7 cellular contexts compared by ENCODE assay signal in genomic region chr12:68374315-68374982, GRCh38. TPM values are rescaled to one million over a fixed set of nuclear protein-coding genes. Genes with fewer than 3 reads are reported as not detected.
DNase-seq lines count a peak whose midpoint lies in the region; ATAC-seq and TF ChIP-seq lines count a peak whose summit lies in the region.

No MANE protein-coding gene starts in this region.

- H3K4me3 Mint-ChIP-seq in activated CD4-positive, alpha-beta memory T cell treated with anti-CD3 and anti-CD28 coated beads for 36 hours, result peak overlapping the region; percentile 27
- peak overlapping the region; percentile 18 for H3K4me3 Mint-ChIP-seq in natural killer cell treated with Interleukin-12 subunit alpha and Interleukin-12 subunit beta and Interleukin-15 and Interleukin-18, amount 100 ng/mL, for 72 hours

- intact Hi-C loops in activated CD4-positive, alpha-beta memory T cell treated with anti-CD3 and anti-CD28 coated beads for 36 hours (cut with micrococcal nuclease), result loop anchor here (1.0 to 5.0 kb wide), 8 partner anchors 9 to 433 kb away; partner anchors contain the start of gene MDM2

- H3K4me1 Mint-ChIP-seq in activated CD4-positive, alpha-beta memory T cell treated with anti-CD3 and anti-CD28 coated beads for 36 hours (ENCODE audit: low read depth), result peaks cover 45% of the 10 kb centered on the region
- peaks cover 56 to 60% of the 10 kb centered on the region in 2 donors for H3K4me1 Mint-ChIP-seq in natural killer cell treated with Interleukin-12 subunit alpha and Interleukin-12 subunit beta and Interleukin-15 and Interleukin-18, amount 100 ng/mL, for 72 hours (ENCODE audit: low read depth in 2 of 2)

- TF ChIP-seq EP300 in tibial nerve (IDR thresholded peaks at IDR 0.05), result no peak

- no peaks in the 10 kb centered on the region for H3K27me3 ChIP-seq in tibial nerve

- H3K27ac ChIP-seq in tibial nerve, result peak overlapping the region in 2 of 4 donors; percentile 54 to 58

- no peak for TF ChIP-seq POLR2A in tibial nerve (IDR thresholded peaks at IDR 0.05)

- H3K4me3 ChIP-seq in tibial nerve, result no peak overlapping the region

- CTCF ChIA-PET in activated CD4-positive, alpha-beta memory T cell treated with anti-CD3 and anti-CD28 coated beads for 36 hours (lab: Charles Lee), result interaction anchor here (0.8 to 1.6 kb wide), 10 partner anchors 9 to 334 kb away, joined by 3 to 11 read pairs (median 4); no protein-coding TSS in a partner anchor

- H3K27me3 Mint-ChIP-seq in activated CD4-positive, alpha-beta memory T cell treated with anti-CD3 and anti-CD28 coated beads for 36 hours, result no peaks in the 10 kb centered on the region
- H3K27me3 Mint-ChIP-seq in natural killer cell treated with Interleukin-12 subunit alpha and Interleukin-12 subunit beta and Interleukin-15 and Interleukin-18, amount 100 ng/mL, for 72 hours, result no peaks in the 10 kb centered on the region

- ATAC-seq in GM19468 (IDR thresholded peaks at IDR 0.05; ENCODE audit: extremely low read depth, unreplicated experiment), result peak; percentile 100
- ATAC-seq in HG03354 (IDR thresholded peaks at IDR 0.05; ENCODE audit: poor library complexity, severe bottlenecking, unreplicated experiment), result peak; percentile 99
- ATAC-seq in natural killer cell treated with Interleukin-12 subunit alpha and Interleukin-12 subunit beta and Interleukin-15 and Interleukin-18, amount 100 ng/mL, for 72 hours, result peak; percentile 74 to 83

- no peaks in the 10 kb centered on the region for H3K9me3 Mint-ChIP-seq in activated CD4-positive, alpha-beta memory T cell treated with anti-CD3 and anti-CD28 coated beads for 36 hours
- H3K9me3 Mint-ChIP-seq in natural killer cell treated with Interleukin-12 subunit alpha and Interleukin-12 subunit beta and Interleukin-15 and Interleukin-18, amount 100 ng/mL, for 72 hours, result no peaks in the 10 kb centered on the region

- H3K9me3 ChIP-seq in tibial nerve, result no peaks in the 10 kb centered on the region

- WGBS in tibial nerve, 2 donors, result 72% methylated on average over 10 of the region's 10 CpGs

- no peak for TF ChIP-seq CTCF in tibial nerve (IDR thresholded peaks at IDR 0.05)

- peak; percentile 84 for DNase-seq in activated CD4-positive, alpha-beta memory T cell treated with anti-CD3 and anti-CD28 coated beads for 36 hours
- no peak for DNase-seq in natural killer cell treated with Interleukin-12 subunit alpha and Interleukin-12 subunit beta and Interleukin-15 and Interleukin-18, amount 100 ng/mL, for 72 hours (ENCODE audit: low spot score)
- DNase-seq in SKM-1 treated with dmso at 0.1 percent for 144 hours (lab: John Stamatoyannopoulos, UW; ENCODE audit: unreplicated experiment) (no peak), NK-92 (lab: John Stamatoyannopoulos, UW; ENCODE audit: unreplicated experiment) (no peak), tibial nerve (ENCODE audit: low spot score in 2 of 2) (no peak)

- peaks cover 0 to 47% (median 5%) of the 10 kb centered on the region in 4 donors for H3K4me1 ChIP-seq in tibial nerve

- peak overlapping the region; percentile 98 for H3K27ac Mint-ChIP-seq in activated CD4-positive, alpha-beta memory T cell treated with anti-CD3 and anti-CD28 coated beads for 36 hours
- peak overlapping the region; percentile 49 to 90 for H3K27ac Mint-ChIP-seq in natural killer cell treated with Interleukin-12 subunit alpha and Interleukin-12 subunit beta and Interleukin-15 and Interleukin-18, amount 100 ng/mL, for 72 hours

- H3K36me3 Mint-ChIP-seq in activated CD4-positive, alpha-beta memory T cell treated with anti-CD3 and anti-CD28 coated beads for 36 hours, result peaks cover 4% of the 10 kb centered on the region
- no peaks in the 10 kb centered on the region for H3K36me3 Mint-ChIP-seq in natural killer cell treated with Interleukin-12 subunit alpha and Interleukin-12 subunit beta and Interleukin-15 and Interleukin-18, amount 100 ng/mL, for 72 hours

- POLR2A ChIA-PET in activated CD4-positive, alpha-beta memory T cell treated with anti-CD3 and anti-CD28 coated beads for 36 hours (lab: Charles Lee), result interaction anchor here (1.0 to 3.2 kb wide), 12 partner anchors 10 to 372 kb away, joined by 3 to 34 read pairs (median 10); partner anchors contain the start of genes MDM1 and RAP1B

- no peaks in the 10 kb centered on the region for H3K36me3 ChIP-seq in tibial nerve

RNA-seq across cellular contexts. Expression of gene MDM1, which starts 42.3 kb away (rescaled TPM):
- 10 to 100 TPM; 13.8 to 15.6 TPM for total RNA-seq in activated CD4-positive, alpha-beta memory T cell treated with anti-CD3 and anti-CD28 coated beads for 36 hours
- 10 to 100 TPM; 34.1 to 60.0 TPM for total RNA-seq in natural killer cell treated with Interleukin-12 subunit alpha and Interleukin-12 subunit beta and Interleukin-15 and Interleukin-18, amount 100 ng/mL, for 72 hours
- total RNA-seq in tibial nerve, result 10 to 100 TPM; 11.2 to 49.8 (median 23.3) TPM
